ENCODE assay signal across 8 cellular contexts in the genomic region with DNA sequence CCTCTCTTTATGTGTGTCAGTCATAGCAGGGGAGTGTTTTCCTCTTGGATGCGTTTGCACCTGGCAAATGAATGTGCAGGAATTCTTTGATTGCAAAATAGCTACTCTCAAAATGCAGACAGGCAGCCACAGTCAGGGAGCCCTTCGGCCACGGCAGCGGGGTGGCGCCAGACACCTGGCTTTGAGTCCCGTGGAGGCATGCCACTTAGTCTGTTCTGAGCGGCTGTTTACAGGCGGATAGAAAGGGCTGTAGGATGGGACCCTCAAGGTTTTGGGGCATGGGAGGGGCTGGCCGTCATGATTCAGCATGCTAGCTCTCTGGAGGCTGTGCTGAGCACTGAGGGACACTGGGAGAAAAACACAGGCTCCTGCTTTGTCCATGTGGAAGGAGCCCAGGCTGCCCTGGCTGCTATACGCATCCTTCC.
DNase-seq lines count a peak whose midpoint lies in the region; ATAC-seq, FAIRE-seq and TF ChIP-seq lines count a peak whose summit lies in the region.

No MANE protein-coding gene starts in this region.

- H3K23ac ChIP-seq in H1 (ENCODE audit: insufficient read length) (no peak overlapping the region), mesenchymal stem cell (ENCODE audit: low read length in 2 of 2) (no peak overlapping the region)

- H3K4me2 ChIP-seq in H1 (ENCODE audit: insufficient read depth in 1 of 2, low read depth in 2 of 2, low read length in 2 of 2) (no peak overlapping the region), mesenchymal stem cell (ENCODE audit: low read length, poor library complexity, severe bottlenecking) (peak overlapping the region; percentile 6)

- no peak overlapping the region for H2BK120ac ChIP-seq in H1 (replicated peaks; ENCODE audit: low read depth, low read length)
- H2BK120ac ChIP-seq in mesenchymal stem cell (ENCODE audit: low read depth, low read length) = no peak overlapping the region

- no peak for TF ChIP-seq EP300 in H1 (IDR thresholded peaks at IDR 0.05; ENCODE audit: borderline replicate concordance in 1 of 2, low read depth in 2 of 2, low read length in 2 of 2)

- peak; percentile 91 to 92 for TF ChIP-seq RAD21 in H1 (IDR thresholded peaks at IDR 0.05 in 1 of 2, conservative IDR thresholded peaks at IDR 0.05 in 1 of 2; ENCODE audit: low read depth in 2 of 2, low read length in 2 of 2)

- H3K14ac ChIP-seq in H1 (ENCODE audit: insufficient read length) (no peak overlapping the region), mesenchymal stem cell (ENCODE audit: low read length in 2 of 2) (no peak overlapping the region)

- H3K79me2 ChIP-seq in H1 (ENCODE audit: control insufficient read depth in 1 of 2, insufficient read depth in 2 of 2, low read length in 2 of 2) = no peaks in the 10 kb centered on the region

- H3K4me3 Mint-ChIP-seq in T-helper 2 cell treated with Interferon-gamma antibody and Interleukin-4, amounts not matched to agents 5 μg/mL and 100 μg/mL, for 36 hours = no peak overlapping the region

- H3K4me1 ChIP-seq in H1 (replicated peaks in 1 of 4; ENCODE audit: control insufficient read depth in 3 of 4, insufficient read depth in 4 of 4, low read length in 3 of 4) (peaks cover 0 to 6% (median 4%) of the 10 kb centered on the region in 4 experiments; a peak in 4 of 7 replicates), mesenchymal stem cell (ENCODE audit: control insufficient read depth, insufficient read depth, low read depth, low read length) (peaks cover 50% of the 10 kb centered on the region), thoracic aorta (ENCODE audit: control insufficient read depth in 1 of 2, low read depth in 2 of 2) (peaks cover 9 to 36% of the 10 kb centered on the region in 2 donors)

- no peak overlapping the region for H4K91ac ChIP-seq in H1 (replicated peaks; ENCODE audit: insufficient read length, low read length)
- no peak overlapping the region for H4K91ac ChIP-seq in mesenchymal stem cell (ENCODE audit: low read length)

- H3K4me3 ChIP-seq in H1 (ENCODE audit: extremely low read depth in 1 of 4, insufficient read depth in 2 of 4, low read depth in 3 of 4, low read length in 4 of 4) (no peak overlapping the region), mesenchymal stem cell (ENCODE audit: insufficient read depth in 1 of 2, low read depth in 1 of 2, low read length in 2 of 2) (no peak overlapping the region), thoracic aorta (peak overlapping the region; percentile 7)

- DNase-seq in EL (peak; percentile 43), NCI-H1092 (lab: John Stamatoyannopoulos, UW) (peak; percentile 39), H1 (ENCODE audit: low read depth in 1 of 2, low spot score in 2 of 2) (peak; percentile 31 to 75), mesenchymal stem cell (peak; percentile 51), thoracic aorta (ENCODE audit: low spot score) (no peak)
- peak; percentile 22 for DNase-seq in T-helper 2 cell treated with Interferon-gamma antibody and Interleukin-4, amounts not matched to agents 5 μg/mL and 100 μg/mL, for 36 hours (ENCODE audit: low spot score)

- ATAC-seq in thoracic aorta (ENCODE audit: insufficient number of reproducible peaks, low FRiP score, low read depth) = no peak
- no peak for ATAC-seq in GM21390 (IDR thresholded peaks at IDR 0.05; ENCODE audit: unreplicated experiment)
- ATAC-seq in GM19397 (IDR thresholded peaks at IDR 0.05; ENCODE audit: unreplicated experiment) = no peak

- 40% methylated on average over 10 of the region's 10 CpGs; no CpG with 5 or more reads in 1 of the 2 experiments for WGBS in H1 (ENCODE audit: extremely low coverage in 1 of 2, insufficient coverage in 1 of 2, insufficient read length in 1 of 2, insufficient replicate concordance in 2 of 2, low coverage in 1 of 2, low lambda C conversion rate in 2 of 2, missing lambda C conversion rate in 1 of 2), 2 experiments
- WGBS in mesenchymal stem cell = 40% methylated on average over 10 of the region's 10 CpGs

- H2BK5ac ChIP-seq in H1 (ENCODE audit: low read depth, low read length) (no peak overlapping the region), mesenchymal stem cell (ENCODE audit: low read depth, low read length, poor library complexity, severe bottlenecking) (no peak overlapping the region)

- no peaks in the 10 kb centered on the region for H3K36me3 Mint-ChIP-seq in T-helper 2 cell treated with Interferon-gamma antibody and Interleukin-4, amounts not matched to agents 5 μg/mL and 100 μg/mL, for 36 hours (ENCODE audit: low read depth)

- H3K27me3 ChIP-seq in H1 (replicated peaks in 1 of 4; ENCODE audit: control insufficient read depth in 3 of 4, extremely low read depth in 1 of 4, insufficient read depth in 3 of 4, low read length in 3 of 4) = no peaks in the 10 kb centered on the region
- no peaks in the 10 kb centered on the region for H3K27me3 ChIP-seq in mesenchymal stem cell (ENCODE audit: control insufficient read depth in 1 of 2, insufficient read depth in 1 of 2, low read length in 2 of 2)
- H3K27me3 ChIP-seq in thoracic aorta (replicated peaks; ENCODE audit: insufficient read depth) = no peaks in the 10 kb centered on the region

- FAIRE-seq in H1 (lab: Jason Lieb, UNC) = peak; percentile 68

- H3K9me3 ChIP-seq in H1 (ENCODE audit: insufficient read depth in 2 of 2, low read depth in 1 of 2, low read length in 1 of 2) (no peaks in the 10 kb centered on the region), mesenchymal stem cell (ENCODE audit: control insufficient read depth, low read length) (no peaks in the 10 kb centered on the region), thoracic aorta (no peaks in the 10 kb centered on the region)

- H3K9me3 Mint-ChIP-seq in T-helper 2 cell treated with Interferon-gamma antibody and Interleukin-4, amounts not matched to agents 5 μg/mL and 100 μg/mL, for 36 hours = no peaks in the 10 kb centered on the region

- H3K18ac ChIP-seq in H1 (ENCODE audit: extremely low read depth, low read length) = no peak overlapping the region
- H3K18ac ChIP-seq in mesenchymal stem cell (ENCODE audit: low read depth in 1 of 2, low read length in 2 of 2) = no peak overlapping the region

- H2BK12ac ChIP-seq in H1 (ENCODE audit: low read depth, low read length) (no peak overlapping the region), mesenchymal stem cell (ENCODE audit: low read length in 2 of 2) (peak overlapping the region in 1 of 2 experiments; percentile 16)

- no peak overlapping the region for H3K27ac ChIP-seq in H1 (ENCODE audit: low read depth, low read length)
- peak overlapping the region; percentile 78 for H3K27ac ChIP-seq in mesenchymal stem cell (ENCODE audit: low read length, poor library complexity, severe bottlenecking)
- no peak overlapping the region for H3K27ac ChIP-seq in thoracic aorta

- H4K5ac ChIP-seq in H1 (ENCODE audit: insufficient read length, low read depth, low read length) = no peak overlapping the region

- H3K4ac ChIP-seq in H1 (replicated peaks; ENCODE audit: insufficient read length, low read depth, low read length) (no peak overlapping the region), mesenchymal stem cell (ENCODE audit: low read depth in 1 of 2, low read length in 2 of 2) (peak overlapping the region in 1 of 2 experiments; percentile 9)

- H2BK20ac ChIP-seq in H1 (ENCODE audit: low read length) = no peak overlapping the region

- TF ChIP-seq POLR2A in H1 (IDR thresholded peaks at IDR 0.05; ENCODE audit: control extremely low read depth in 1 of 2, low read depth in 2 of 2, low read length in 2 of 2) = no peak

- H2BK15ac ChIP-seq in H1 (ENCODE audit: low read length) (no peak overlapping the region), mesenchymal stem cell (ENCODE audit: low read depth, poor library complexity, severe bottlenecking) (no peak overlapping the region)

- no peak overlapping the region for H3K27ac Mint-ChIP-seq in T-helper 2 cell treated with Interferon-gamma antibody and Interleukin-4, amounts not matched to agents 5 μg/mL and 100 μg/mL, for 36 hours

- POLR2A ChIA-PET in H1 (lab: Charles Lee; ENCODE audit: partially characterized antibody) = interaction anchor here (0.6 to 1.4 kb wide), 2 partner anchors 52 to 62 kb away, joined by 3 to 4 read pairs; no protein-coding TSS in a partner anchor

- H3K56ac ChIP-seq in H1 (replicated peaks; ENCODE audit: insufficient read length, low read depth, low read length) = no peak overlapping the region

- H2AFZ ChIP-seq in H1 (ENCODE audit: low read length) (no peak overlapping the region), mesenchymal stem cell (ENCODE audit: low read depth, low read length) (no peak overlapping the region)

- peaks cover 0 to 2% of the 10 kb centered on the region in 2 experiments for H4K20me1 ChIP-seq in H1 (replicated peaks in 1 of 2; ENCODE audit: control insufficient read depth in 1 of 2, insufficient read depth in 2 of 2, low read length in 2 of 2)

- H3K4me1 Mint-ChIP-seq in T-helper 2 cell treated with Interferon-gamma antibody and Interleukin-4, amounts not matched to agents 5 μg/mL and 100 μg/mL, for 36 hours (ENCODE audit: low read depth) = peaks cover 22% of the 10 kb centered on the region

- H3K27me3 Mint-ChIP-seq in T-helper 2 cell treated with Interferon-gamma antibody and Interleukin-4, amounts not matched to agents 5 μg/mL and 100 μg/mL, for 36 hours (ENCODE audit: low read depth) = no peaks in the 10 kb centered on the region

- H4K8ac ChIP-seq in H1 (ENCODE audit: extremely low read depth, insufficient read depth, low read length) (no peak overlapping the region), mesenchymal stem cell (ENCODE audit: low read length) (peak overlapping the region; percentile 45)

- peak; percentile 79 to 84 (median 79) for TF ChIP-seq CTCF in H1 (IDR thresholded peaks at IDR 0.05; ENCODE audit: control extremely low read depth in 1 of 3, insufficient read depth in 1 of 3, low read depth in 1 of 3, low read length in 3 of 3)
- TF ChIP-seq CTCF in thoracic aorta (IDR thresholded peaks at IDR 0.05) = peak; percentile 40

- no peaks in the 10 kb centered on the region for H3K36me3 ChIP-seq in H1 (ENCODE audit: control insufficient read depth in 2 of 4, insufficient read depth in 4 of 4, low read length in 3 of 4)
- no peaks in the 10 kb centered on the region for H3K36me3 ChIP-seq in mesenchymal stem cell (ENCODE audit: control insufficient read depth in 1 of 2, insufficient read depth in 2 of 2, low read depth in 1 of 2, low read length in 2 of 2)
- H3K36me3 ChIP-seq in thoracic aorta = no peaks in the 10 kb centered on the region

- CTCF ChIA-PET in H1 (lab: Charles Lee; ENCODE audit: partially characterized antibody) = interaction anchor here (0.6 to 8.2 kb wide), 30 partner anchors 9 to 218 kb away, joined by 3 to 73 read pairs (median 4); no protein-coding TSS in a partner anchor

- no peaks in the 10 kb centered on the region; the same call in 1 of the 2 replicates for H3K79me1 ChIP-seq in H1 (ENCODE audit: low read depth, low read length)
- peaks cover 38% of the 10 kb centered on the region for H3K79me1 ChIP-seq in mesenchymal stem cell (replicated peaks; ENCODE audit: low read length, poor library complexity, severe bottlenecking)

- H3K9ac ChIP-seq in H1 (replicated peaks in 1 of 4; ENCODE audit: extremely low read depth in 1 of 4, low read depth in 3 of 4, low read length in 3 of 4) (no peak overlapping the region), mesenchymal stem cell (ENCODE audit: low read length) (peak overlapping the region; percentile 63)

- no peak overlapping the region for H2AK5ac ChIP-seq in H1 (ENCODE audit: low read depth, low read length)
- peak overlapping the region; percentile 18 for H2AK5ac ChIP-seq in mesenchymal stem cell (ENCODE audit: low read length, severe bottlenecking)

- no peaks in the 10 kb centered on the region for H3K23me2 ChIP-seq in H1 (ENCODE audit: low read depth, low read length)
